9 cellular contexts compared by ENCODE assay signal in genomic region chr14:73723411-73723798, GRCh38. TPM values are rescaled to one million over a fixed set of nuclear protein-coding genes. Genes with fewer than 3 reads are reported as not detected.
A peak's percentile ranks its signal among the peaks of the same experiment; 100 is the strongest.
DNase-seq lines count a peak whose midpoint lies in the region; TF ChIP-seq lines count a peak whose summit lies in the region.
"Had no signal": no experiment of that assay in that cellular context is flagged by ENCODE, and none has a peak within 500 bp of the region (broad histone marks: within the 10 kb centered on the region; RNA-seq: fewer than 3 reads in every experiment).

No MANE protein-coding gene starts in this region.

- H2BK5ac ChIP-seq in trophoblast cell (ENCODE audit: low read depth, low read length, poor library complexity), result no peak overlapping the region

- H2AK5ac ChIP-seq in trophoblast cell (ENCODE audit: low read length), result no peak overlapping the region

- peak overlapping the region; percentile 97 for H3K27ac Mint-ChIP-seq in HFFc6

- no peaks in the 10 kb centered on the region for H3K9me3 ChIP-seq in mammary epithelial cell (replicated peaks; ENCODE audit: insufficient read depth, low read length)
- no peaks in the 10 kb centered on the region for H3K9me3 ChIP-seq in muscle layer of colon (ENCODE audit: low read length)
- H3K9me3 ChIP-seq in trophoblast cell (ENCODE audit: insufficient read depth, low read depth, low read length), result peaks cover 2% of the 10 kb centered on the region

- intact Hi-C loops in mammary epithelial cell (cut with micrococcal nuclease), result loop anchor here (10.0 kb wide), 1 partner anchor 311 kb away; no protein-coding TSS in a partner anchor

- no peak overlapping the region for H3K23ac ChIP-seq in trophoblast cell (ENCODE audit: low read length)

- TF ChIP-seq CTCF in HFFc6 (IDR thresholded peaks at IDR 0.05) (no peak), mammary epithelial cell (conservative IDR thresholded peaks at IDR 0.05 in 1 of 2, IDR thresholded peaks at IDR 0.05 in 1 of 2; ENCODE audit: extremely low read depth in 1 of 2, insufficient read depth in 1 of 2, low read depth in 1 of 2, low read length in 2 of 2) (no peak)

- no TSS peak for BruUV-seq in mammary epithelial cell (replicated peaks; lab: Mats Ljungman, UMichigan)

- H4K20me1 ChIP-seq in mammary epithelial cell (ENCODE audit: insufficient read depth, low read length), result no peaks in the 10 kb centered on the region

- no peak overlapping the region for H3K4ac ChIP-seq in trophoblast cell (ENCODE audit: low read depth, low read length)

- 81% methylated on average over 7 of the region's 7 CpGs for WGBS in mammary epithelial cell (ENCODE audit: low coverage, missing lambda C conversion rate)
- WGBS in trophoblast cell (ENCODE audit: extremely low coverage, insufficient coverage, insufficient read length), result no CpG with 5 or more reads among the region's 7 CpGs

- CTCF ChIA-PET in mammary epithelial cell (lab: Charles Lee; ENCODE audit: low non-redundant PET), result no interaction called here

- no peaks in the 10 kb centered on the region for H3K79me1 ChIP-seq in trophoblast cell (ENCODE audit: low read length)

- peak overlapping the region; percentile 61 for H3K27ac ChIP-seq in mammary epithelial cell (ENCODE audit: insufficient read depth, low read depth, low read length)
- H3K27ac ChIP-seq in muscle layer of colon (ENCODE audit: low read depth, low read length), result peak overlapping the region; percentile 87
- H3K27ac ChIP-seq in trophoblast cell (ENCODE audit: low read depth, low read length), result no peak overlapping the region

- no peak overlapping the region for H3K4me2 ChIP-seq in mammary epithelial cell (ENCODE audit: insufficient read depth, low read depth, low read length)
- no peak overlapping the region for H3K4me2 ChIP-seq in trophoblast cell (ENCODE audit: low read length)

- peaks cover 1% of the 10 kb centered on the region for H3K27me3 Mint-ChIP-seq in HFFc6 (ENCODE audit: insufficient read depth)

- H3K27me3 ChIP-seq in mammary epithelial cell (ENCODE audit: insufficient read depth, low read length) (no peaks in the 10 kb centered on the region), muscle layer of colon (ENCODE audit: control insufficient read depth in 1 of 2, insufficient read depth in 2 of 2, low read length in 2 of 2) (no peaks in the 10 kb centered on the region), trophoblast cell (ENCODE audit: insufficient read depth, low read length) (no peaks in the 10 kb centered on the region)

- in situ Hi-C loops in mammary epithelial cell (cut with MboI; ENCODE audit: low sequenced_read_pairs in 2 of 2), result no loop called here

- no peak overlapping the region for H4K91ac ChIP-seq in trophoblast cell (ENCODE audit: low read depth, low read length)

- peaks cover 50% of the 10 kb centered on the region for H3K79me2 ChIP-seq in mammary epithelial cell (ENCODE audit: insufficient read depth, low read length)
- H3K79me2 ChIP-seq in trophoblast cell (ENCODE audit: control insufficient read depth, insufficient read depth, low read length, poor library complexity), result no peaks in the 10 kb centered on the region

- dilution Hi-C loops in mammary epithelial cell (cut with HindIII; ENCODE audit: low sequenced_read_pairs), result no loop called here

- peak overlapping the region; percentile 89 for H3K4me3 Mint-ChIP-seq in HFFc6

- H3K4me1 ChIP-seq in mammary epithelial cell (ENCODE audit: insufficient read depth, low read length) (peaks cover 46% of the 10 kb centered on the region), muscle layer of colon (ENCODE audit: insufficient read depth, low read length) (peaks cover 50% of the 10 kb centered on the region), trophoblast cell (ENCODE audit: control insufficient read depth in 1 of 2, insufficient read depth in 2 of 2, low read length in 2 of 2) (peaks cover 0 to 2% of the 10 kb centered on the region in 2 experiments)

- peaks cover 36% of the 10 kb centered on the region for H3K36me3 Mint-ChIP-seq in HFFc6 (ENCODE audit: low read depth)

- H2BK12ac ChIP-seq in trophoblast cell (ENCODE audit: low read length), result no peak overlapping the region

- H2BK120ac ChIP-seq in trophoblast cell (ENCODE audit: insufficient read depth, low read length, poor library complexity), result no peak overlapping the region

- H3K4me3 ChIP-seq in mammary epithelial cell (replicated peaks in 1 of 3; ENCODE audit: insufficient read depth in 1 of 3, low read depth in 2 of 3, low read length in 3 of 3) (no peak overlapping the region), muscle layer of colon (ENCODE audit: low read depth in 1 of 2, low read length in 2 of 2) (no peak overlapping the region), trophoblast cell (ENCODE audit: low read depth, low read length) (no peak overlapping the region)

- H3K36me3 ChIP-seq in mammary epithelial cell (ENCODE audit: insufficient read depth, low read length), result peaks cover 48% of the 10 kb centered on the region
- peaks cover 84% of the 10 kb centered on the region for H3K36me3 ChIP-seq in muscle layer of colon (ENCODE audit: insufficient read depth, low read length)
- peaks cover 64 to 82% of the 10 kb centered on the region in 2 experiments for H3K36me3 ChIP-seq in trophoblast cell (ENCODE audit: control insufficient read depth in 1 of 2, insufficient read depth in 2 of 2, low read length in 2 of 2)

- H3K9ac ChIP-seq in mammary epithelial cell (ENCODE audit: insufficient read depth, low read length), result no peak overlapping the region
- peak overlapping the region; percentile 51 for H3K9ac ChIP-seq in muscle layer of colon (ENCODE audit: low read length)
- no peak overlapping the region for H3K9ac ChIP-seq in trophoblast cell (ENCODE audit: low read length)

- no peak overlapping the region for H3K18ac ChIP-seq in trophoblast cell (ENCODE audit: low read length)

- DNase-seq in A172 (ENCODE audit: low spot score) (peak; percentile 30), HFFc6 (peak; percentile 48), mammary epithelial cell (no peak), COLO668 (lab: John Stamatoyannopoulos, UW; ENCODE audit: unreplicated experiment) (no peak), SIG-M5 (lab: John Stamatoyannopoulos, UW) (no peak), trophoblast cell (no peak)
- DNase-seq in stimulated activated CD4-positive, alpha-beta T cell treated with anti-CD3 and anti-CD28 coated beads, Interleukin-2, amount 100 ng/mL, for 24 hours, result no peak
- DNase-seq: DND-41 had no signal

- no peak overlapping the region for H3K14ac ChIP-seq in trophoblast cell (ENCODE audit: low read length)

- H2AFZ ChIP-seq in mammary epithelial cell (ENCODE audit: low read depth, low read length) (no peak overlapping the region), trophoblast cell (ENCODE audit: insufficient read depth, low read length, poor library complexity) (no peak overlapping the region)

- no peak overlapping the region for H4K8ac ChIP-seq in trophoblast cell (ENCODE audit: low read depth, low read length)

- no peaks in the 10 kb centered on the region for H3K9me3 Mint-ChIP-seq in HFFc6

- peaks cover 55% of the 10 kb centered on the region for H3K4me1 Mint-ChIP-seq in HFFc6 (ENCODE audit: low read depth)

- no peak overlapping the region for H4K12ac ChIP-seq in trophoblast cell (ENCODE audit: low read depth, low read length)

RNA-seq across cellular contexts. Expression of gene PNMA1, which starts 9.2 kb away (rescaled TPM):
- total RNA-seq in A172 (2014; rRNA removed; shearing (Covaris generic)), result 35.1 and 36.0 TPM in 2 replicates
- total RNA-seq in HFFc6 (2021; fragmentation: NEBNext Ultra II Directional; extraction: Animal tissue kit (Norgen Biotek cat#: 25700)), result 10 to 100 TPM; 51.1 to 60.9 (median 53.2) TPM
- 10 to 100 TPM; 15.7 to 30.5 TPM for total RNA-seq in mammary epithelial cell
- 17.0 TPM for polyA plus RNA-seq in mammary epithelial cell
- polyA minus RNA-seq in mammary epithelial cell, result 33.6 TPM
- polyA plus RNA-seq in trophoblast cell (2013), result 19.1 and 19.3 TPM in 2 replicates

Comparison
In these comparisons a context has a peak if more than half of its experiments do, and no peak if none do; other contexts are left out.
1. DNase-seq: peak in A172 (single experiment) and HFFc6 (single experiment); none in mammary epithelial cell (single experiment), COLO668 (single experiment), SIG-M5 (single experiment), trophoblast cell (0 of 2) and stimulated activated CD4-positive, alpha-beta T cell treated with anti-CD3 and anti-CD28 coated beads, Interleukin-2, amount 100 ng/mL, for 24 hours (0 of 2).